1 cellular context compared by ENCODE assay signal in genomic region chr17:42774066-42774750, GRCh38.
TF ChIP-seq lines count a peak whose summit lies in the region.

No MANE protein-coding gene starts in this region.

TF ChIP-seq in HepG2, 621 proteins besides CTCF, POLR2A, EP300 and RAD21 (continued from another document):
- TF ChIP-seq BCL3 (CRISPR knock-in tag; IDR thresholded peaks at IDR 0.05) (no peak), TP53 (CRISPR knock-in tag; conservative IDR thresholded peaks at IDR 0.05) (no peak), SP5 (CRISPR knock-in tag; IDR thresholded peaks at IDR 0.05; ENCODE audit: borderline replicate concordance, low read depth) (no peak)
